ENCODE assay signal across 16 cellular contexts in genomic region chr6:88493717-88494116, GRCh38.
DNase-seq lines count a peak whose midpoint lies in the region; ATAC-seq and TF ChIP-seq lines count a peak whose summit lies in the region.
"Had no signal": no experiment of that assay in that cellular context is flagged by ENCODE, and none has a peak within 500 bp of the region (broad histone marks: within the 10 kb centered on the region; RNA-seq: fewer than 3 reads in every experiment).

No MANE protein-coding gene starts in this region.

- H3K4me3 ChIP-seq in OCI-LY7 (ENCODE audit: low read depth, low read length, poor library complexity, severe bottlenecking) = no peak overlapping the region
- H3K4me3 ChIP-seq: dorsolateral prefrontal cortex, K562, PC-9, skin epidermis had no signal

- peak; percentile 38 for ATAC-seq in GM18511 (IDR thresholded peaks at IDR 0.05; ENCODE audit: unreplicated experiment)
- peak; percentile 23 for ATAC-seq in GM21367 (IDR thresholded peaks at IDR 0.05; ENCODE audit: unreplicated experiment)
- ATAC-seq in HG02938 (IDR thresholded peaks at IDR 0.05; ENCODE audit: unreplicated experiment) = peak; percentile 19
- ATAC-seq: K562 had no signal

- no TSS peak for BruUV-seq in OCI-LY7 (replicated peaks; lab: Mats Ljungman, UMichigan)

- intact Hi-C loops in OCI-LY7 (cut with micrococcal nuclease; ENCODE audit: unreplicated experiment) = loop anchor here (2.0 to 5.0 kb wide), 2 partner anchors 326 to 565 kb away; partner anchors contain the start of gene CNR1

- POLR2A ChIA-PET in OCI-LY7 (lab: Charles Lee) = interaction anchor here (0.6 to 2.0 kb wide), 4 partner anchors 10 to 431 kb away, joined by 3 to 5 read pairs (median 4); no protein-coding TSS in a partner anchor

- DNase-seq in OCI-LY7 (ENCODE audit: low spot score) (no peak), HuH-7 (ENCODE audit: low spot score) (no peak), SKM-1 (lab: John Stamatoyannopoulos, UW; ENCODE audit: unreplicated experiment) (no peak)
- DNase-seq in activated CD8-positive, alpha-beta memory T cell treated with anti-CD3 and anti-CD28 coated beads for 24 hours = no peak
- no peak for DNase-seq in effector CD4-positive, alpha-beta T cell
- DNase-seq: CD4-positive, CD25-positive, alpha-beta regulatory T cell; dorsolateral prefrontal cortex; kidney glomerular epithelial cell; NCI-H2081; PC-9; T-helper 2 cell had no signal

- peak overlapping the region; percentile 47 for H3K4me2 ChIP-seq in OCI-LY7 (ENCODE audit: low read length)
- H3K4me2 ChIP-seq: PC-9 had no signal

- H3K4me1 ChIP-seq in OCI-LY7 (ENCODE audit: insufficient read depth, low read length, poor library complexity, severe bottlenecking) = peaks cover 27% of the 10 kb centered on the region

- H3K9me3 ChIP-seq in OCI-LY7 (ENCODE audit: low read length) = peaks cover 50% of the 10 kb centered on the region; the same call in 1 of the 2 replicates

- H2AFZ ChIP-seq in OCI-LY7 (ENCODE audit: low read length) = peak overlapping the region; percentile 87; the same call in 1 of the 2 replicates
- H2AFZ ChIP-seq: PC-9 had no signal

- H3K79me2 ChIP-seq in OCI-LY7 (ENCODE audit: insufficient read depth, low read depth, low read length) = no peaks in the 10 kb centered on the region

- H3K36me3 ChIP-seq in OCI-LY7 (ENCODE audit: insufficient read depth, low read length) = peaks cover 23% of the 10 kb centered on the region

- H4K20me1 ChIP-seq in OCI-LY7 (ENCODE audit: insufficient read depth, low read length) = no peaks in the 10 kb centered on the region

- CTCF ChIA-PET in OCI-LY7 (lab: Charles Lee; ENCODE audit: unreplicated experiment) = interaction anchor here (1.0 kb wide), 1 partner anchor 12 kb away, joined by 3 read pairs; no protein-coding TSS in a partner anchor

- TF ChIP-seq CTCF in OCI-LY7 (conservative IDR thresholded peaks at IDR 0.05; ENCODE audit: low read length) = no peak

- peak overlapping the region; percentile 74 for H3K27ac ChIP-seq in OCI-LY7 (ENCODE audit: low read depth, low read length, poor library complexity, severe bottlenecking)
- H3K27ac ChIP-seq: dorsolateral prefrontal cortex, PC-9, skin epidermis had no signal

- no peaks in the 10 kb centered on the region for H3K9me2 ChIP-seq in OCI-LY7 (ENCODE audit: insufficient read depth, low read length)
